1 cellular context compared by ENCODE assay signal in the genomic region with DNA sequence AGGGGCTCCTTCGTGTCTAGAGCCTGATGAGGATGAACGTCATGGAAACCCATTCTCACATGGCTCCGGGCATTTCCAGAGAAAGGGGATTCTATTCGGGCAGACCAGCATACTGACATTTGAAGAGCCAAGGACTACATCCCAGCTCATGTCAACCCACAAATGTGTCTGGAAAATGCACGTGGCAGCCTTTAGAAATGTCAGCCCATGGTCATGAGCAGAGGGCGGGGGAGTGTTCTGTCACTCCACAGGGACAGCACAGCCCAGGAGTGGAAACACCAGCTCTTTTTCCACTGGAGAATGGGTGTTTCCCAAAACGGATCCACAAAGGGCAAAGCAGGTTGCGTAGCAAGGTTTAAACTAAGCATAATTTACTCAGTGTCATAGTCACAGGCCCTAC.
TF ChIP-seq lines count a peak whose summit lies in the region.

No MANE protein-coding gene starts in this region.

TF ChIP-seq in H1, 55 proteins besides CTCF, POLR2A, EP300 and RAD21:
- TF ChIP-seq CHD7 (IDR thresholded peaks at IDR 0.05; ENCODE audit: insufficient replicate concordance, low read length) = no peak
